8 cellular contexts compared by ENCODE assay signal in genomic region chr3:133448478-133449122, GRCh38. TPM values are rescaled to one million over a fixed set of nuclear protein-coding genes. Genes with fewer than 3 reads are reported as not detected.
DNase-seq lines count a peak whose midpoint lies in the region; ATAC-seq, FAIRE-seq and TF ChIP-seq lines count a peak whose summit lies in the region.

No MANE protein-coding gene starts in this region.

- no peak overlapping the region for H2AK5ac ChIP-seq in neuronal stem cell (ENCODE audit: low read depth, low read length)

- H3K79me1 ChIP-seq in neuronal stem cell (ENCODE audit: low read depth, low read length): no peaks in the 10 kb centered on the region

- no peaks in the 10 kb centered on the region for H3K36me3 ChIP-seq in vagina
- no peaks in the 10 kb centered on the region for H3K36me3 ChIP-seq in neuronal stem cell (replicated peaks in 1 of 2; ENCODE audit: control insufficient read depth in 2 of 2, insufficient read depth in 2 of 2, low read length in 2 of 2)

- H3K18ac ChIP-seq in neuronal stem cell (ENCODE audit: low read length): no peak overlapping the region

- H3K4me2 ChIP-seq in neuronal stem cell (ENCODE audit: insufficient read depth, low read length, poor library complexity, severe bottlenecking): no peak overlapping the region

- no peak for TF ChIP-seq CTCF in vagina (IDR thresholded peaks at IDR 0.05)

- no peak overlapping the region for H4K8ac ChIP-seq in neuronal stem cell (ENCODE audit: low read depth, low read length)

- no peak overlapping the region for H3K4ac ChIP-seq in neuronal stem cell (ENCODE audit: low read length)

- H2AFZ ChIP-seq in neuronal stem cell (ENCODE audit: low read length): no peak overlapping the region

- H3K4me1 ChIP-seq in vagina (peaks cover 13% of the 10 kb centered on the region), neuronal stem cell (ENCODE audit: control insufficient read depth in 2 of 2, insufficient read depth in 1 of 2, low read depth in 1 of 2, low read length in 2 of 2) (peaks cover 0 to 10% of the 10 kb centered on the region in 2 donors)

- no peaks in the 10 kb centered on the region for H3K9me3 ChIP-seq in vagina
- H3K9me3 ChIP-seq in neuronal stem cell (replicated peaks in 1 of 2; ENCODE audit: control insufficient read depth in 2 of 2, insufficient read depth in 1 of 2, low read depth in 1 of 2, low read length in 2 of 2): no peaks in the 10 kb centered on the region

- intact Hi-C loops in vagina (cut with DNase I): no loop called here

- no peaks in the 10 kb centered on the region for H3K27me3 ChIP-seq in vagina
- H3K27me3 ChIP-seq in neuronal stem cell (ENCODE audit: control insufficient read depth in 3 of 3, insufficient read depth in 3 of 3, low read depth in 1 of 3, low read length in 3 of 3): no peaks in the 10 kb centered on the region

- DNase-seq in NOMO-1 treated with DMSO at 0.1 percent for 48 hours (lab: John Stamatoyannopoulos, UW; ENCODE audit: unreplicated experiment): peak; percentile 91
- no peak for DNase-seq in left lobe of liver (ENCODE audit: low spot score)
- no peak for DNase-seq in DMS153 treated with DMSO at 0.1 percent for 48 hours (lab: John Stamatoyannopoulos, UW; ENCODE audit: unreplicated experiment)
- no peak for DNase-seq in vagina (ENCODE audit: extremely low spot score in 2 of 2)
- DNase-seq in neuronal stem cell (ENCODE audit: low spot score): no peak
- no peak for DNase-seq in RCC 7860 (ENCODE audit: low spot score)

- H4K91ac ChIP-seq in neuronal stem cell (ENCODE audit: low read depth, low read length, poor library complexity): no peak overlapping the region

- no peak overlapping the region for H3K23ac ChIP-seq in neuronal stem cell (ENCODE audit: low read depth, low read length, poor library complexity)

- no peak overlapping the region for H2BK5ac ChIP-seq in neuronal stem cell (ENCODE audit: low read length)

- ATAC-seq in GM18861 (IDR thresholded peaks at IDR 0.05; ENCODE audit: unreplicated experiment) (peak; percentile 82), HG02678 (IDR thresholded peaks at IDR 0.05; ENCODE audit: unreplicated experiment) (peak; percentile 90), left lobe of liver (peak; percentile 35)

- FAIRE-seq in RCC 7860 (lab: Jason Lieb, UNC): no peak

- H3K27ac ChIP-seq in vagina (no peak overlapping the region), neuronal stem cell (replicated peaks; ENCODE audit: low read length) (no peak overlapping the region)

- H3K9ac ChIP-seq in neuronal stem cell (ENCODE audit: low read depth, low read length, poor library complexity): no peak overlapping the region

- TF ChIP-seq POLR2A in vagina (IDR thresholded peaks at IDR 0.05): no peak

- H2BK120ac ChIP-seq in neuronal stem cell (ENCODE audit: low read depth, low read length): no peak overlapping the region

- H3K14ac ChIP-seq in neuronal stem cell (ENCODE audit: low read length): no peak overlapping the region

- H3K4me3 ChIP-seq in vagina (no peak overlapping the region), neuronal stem cell (ENCODE audit: low read length in 2 of 2) (no peak overlapping the region)

- WGBS in neuronal stem cell (ENCODE audit: extremely low coverage in 2 of 2, insufficient read length in 2 of 2, insufficient replicate concordance in 1 of 2), 2 donors: no CpG with 5 or more reads among the region's 4 CpGs

- no peak overlapping the region for H2BK15ac ChIP-seq in neuronal stem cell (ENCODE audit: low read length)

- no peak overlapping the region for H2BK12ac ChIP-seq in neuronal stem cell (ENCODE audit: low read length)

RNA-seq across cellular contexts. Expression of gene BFSP2, which starts 48.7 kb away (rescaled TPM):
- not detected for total RNA-seq in left lobe of liver
- total RNA-seq in vagina: not detected
- 0.13 TPM for polyA plus RNA-seq in neuronal stem cell (2013, experiment 1 of 2)
- 0.24 TPM for polyA plus RNA-seq in neuronal stem cell (2013, experiment 2 of 2)

Comparison
In these comparisons a context has a peak if more than half of its experiments do, and no peak if none do; other contexts are left out.
1. ATAC-seq: peak in every context shown above with its lines; median percentile 90 in HG02678; 82 in GM18861; 35 in left lobe of liver.